2 cellular contexts compared by ENCODE assay signal in the genomic region with DNA sequence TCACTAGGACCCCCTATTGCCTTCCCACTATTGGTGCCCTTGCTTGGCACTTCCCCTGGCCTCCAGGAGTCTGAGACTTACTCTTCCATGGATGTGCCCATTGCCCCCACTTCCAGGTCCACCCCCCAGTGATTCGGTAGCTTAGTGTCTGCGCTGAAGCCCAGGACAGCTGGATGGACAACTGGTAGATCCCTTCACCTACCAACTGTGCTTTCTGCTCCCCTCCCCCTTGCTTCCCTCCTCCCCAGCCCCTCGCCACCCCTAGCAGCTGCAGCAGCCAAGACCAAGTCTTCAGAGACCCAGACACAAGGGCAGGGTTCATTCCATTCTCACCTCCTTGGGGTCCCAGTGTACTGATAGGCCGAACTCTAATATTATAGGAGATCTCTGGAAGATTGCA.
TF ChIP-seq lines count a peak whose summit lies in the region.

No MANE protein-coding gene starts in this region.

TF ChIP-seq in HCT116, 20 proteins besides CTCF, POLR2A, EP300 and RAD21:
- TF ChIP-seq EGR1 (IDR thresholded peaks at IDR 0.05; ENCODE audit: low read depth) (no peak), ELF1 (IDR thresholded peaks at IDR 0.05; ENCODE audit: borderline replicate concordance, low read depth) (no peak), CBX3 (IDR thresholded peaks at IDR 0.05; ENCODE audit: low read depth) (no peak), TCF7L2 (IDR thresholded peaks at IDR 0.05; ENCODE audit: borderline replicate concordance, extremely low read depth, insufficient read depth, insufficient read length) (no peak), ZNF274 (IDR thresholded peaks at IDR 0.05; ENCODE audit: low read depth, low read length) (no peak), SP1 (IDR thresholded peaks at IDR 0.05; ENCODE audit: low read depth) (no peak), POLR2AphosphoS5 (IDR thresholded peaks at IDR 0.05; ENCODE audit: low read depth, low read length) (no peak), REST (IDR thresholded peaks at IDR 0.05; ENCODE audit: low read depth) (no peak), FOSL1 (IDR thresholded peaks at IDR 0.05; ENCODE audit: low read depth) (no peak), CEBPB (IDR thresholded peaks at IDR 0.05; ENCODE audit: low read depth) (no peak), JUND (IDR thresholded peaks at IDR 0.05) (no peak)
- TF ChIP-seq, protein P1, sequence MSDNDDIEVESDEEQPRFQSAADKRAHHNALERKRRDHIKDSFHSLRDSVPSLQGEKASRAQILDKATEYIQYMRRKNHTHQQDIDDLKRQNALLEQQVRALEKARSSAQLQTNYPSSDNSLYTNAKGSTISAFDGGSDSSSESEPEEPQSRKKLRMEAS (IDR thresholded peaks at IDR 0.05): no peak

TF ChIP-seq in GM12878, 131 proteins besides CTCF, POLR2A, EP300 and RAD21:
- no peak for TF ChIP-seq SMARCA5 (IDR thresholded peaks at IDR 0.05)
- no peak for TF ChIP-seq E2F8 (IDR thresholded peaks at IDR 0.05; ENCODE audit: low read depth, partially characterized antibody)
- no peak for TF ChIP-seq ZSCAN29 (IDR thresholded peaks at IDR 0.05)
- TF ChIP-seq KAT2A (conservative IDR thresholded peaks at IDR 0.05; ENCODE audit: control insufficient read depth, low read depth, low read length): no peak
- TF ChIP-seq HDGF (IDR thresholded peaks at IDR 0.05): no peak
- no peak for TF ChIP-seq SREBF1 (IDR thresholded peaks at IDR 0.05; ENCODE audit: low read length)
- TF ChIP-seq SRF (IDR thresholded peaks at IDR 0.05; ENCODE audit: low read depth in 2 of 2, low read length in 2 of 2): no peak
- no peak for TF ChIP-seq ZNF274 (IDR thresholded peaks at IDR 0.05; ENCODE audit: insufficient read depth, insufficient read length)
- no peak for TF ChIP-seq SMAD5 (IDR thresholded peaks at IDR 0.05; ENCODE audit: low read depth)
- no peak for TF ChIP-seq CEBPB (IDR thresholded peaks at IDR 0.05; ENCODE audit: borderline replicate concordance in 1 of 2, low read depth in 2 of 2, low read length in 2 of 2)
- no peak for TF ChIP-seq IRF4 (IDR thresholded peaks at IDR 0.05; ENCODE audit: low read depth, low read length)
- TF ChIP-seq CHD2 (IDR thresholded peaks at IDR 0.05; ENCODE audit: borderline replicate concordance, low read depth, low read length): no peak
- no peak for TF ChIP-seq RAD51 (IDR thresholded peaks at IDR 0.05)
- TF ChIP-seq FOXM1 (IDR thresholded peaks at IDR 0.05; ENCODE audit: low read depth, low read length): no peak
- no peak for TF ChIP-seq ETV6 (conservative IDR thresholded peaks at IDR 0.05 in 1 of 2, IDR thresholded peaks at IDR 0.05 in 1 of 2; ENCODE audit: borderline replicate concordance in 1 of 2, low read depth in 1 of 2)
- TF ChIP-seq ASH2L (IDR thresholded peaks at IDR 0.05; ENCODE audit: borderline replicate concordance, low read depth): no peak
- no peak for TF ChIP-seq ZZZ3 (IDR thresholded peaks at IDR 0.05; ENCODE audit: control insufficient read depth, insufficient read length, low read depth)
- TF ChIP-seq, protein P2, sequence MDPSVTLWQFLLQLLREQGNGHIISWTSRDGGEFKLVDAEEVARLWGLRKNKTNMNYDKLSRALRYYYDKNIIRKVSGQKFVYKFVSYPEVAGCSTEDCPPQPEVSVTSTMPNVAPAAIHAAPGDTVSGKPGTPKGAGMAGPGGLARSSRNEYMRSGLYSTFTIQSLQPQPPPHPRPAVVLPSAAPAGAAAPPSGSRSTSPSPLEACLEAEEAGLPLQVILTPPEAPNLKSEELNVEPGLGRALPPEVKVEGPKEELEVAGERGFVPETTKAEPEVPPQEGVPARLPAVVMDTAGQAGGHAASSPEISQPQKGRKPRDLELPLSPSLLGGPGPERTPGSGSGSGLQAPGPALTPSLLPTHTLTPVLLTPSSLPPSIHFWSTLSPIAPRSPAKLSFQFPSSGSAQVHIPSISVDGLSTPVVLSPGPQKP (IDR thresholded peaks at IDR 0.05; ENCODE audit: low read depth, low read length): no peak
- no peak for TF ChIP-seq PAX8 (IDR thresholded peaks at IDR 0.05)
- no peak for TF ChIP-seq POLR2AphosphoS5 (IDR thresholded peaks at IDR 0.05; ENCODE audit: low read length)
